11 cellular contexts compared by ENCODE assay signal in the genomic region with DNA sequence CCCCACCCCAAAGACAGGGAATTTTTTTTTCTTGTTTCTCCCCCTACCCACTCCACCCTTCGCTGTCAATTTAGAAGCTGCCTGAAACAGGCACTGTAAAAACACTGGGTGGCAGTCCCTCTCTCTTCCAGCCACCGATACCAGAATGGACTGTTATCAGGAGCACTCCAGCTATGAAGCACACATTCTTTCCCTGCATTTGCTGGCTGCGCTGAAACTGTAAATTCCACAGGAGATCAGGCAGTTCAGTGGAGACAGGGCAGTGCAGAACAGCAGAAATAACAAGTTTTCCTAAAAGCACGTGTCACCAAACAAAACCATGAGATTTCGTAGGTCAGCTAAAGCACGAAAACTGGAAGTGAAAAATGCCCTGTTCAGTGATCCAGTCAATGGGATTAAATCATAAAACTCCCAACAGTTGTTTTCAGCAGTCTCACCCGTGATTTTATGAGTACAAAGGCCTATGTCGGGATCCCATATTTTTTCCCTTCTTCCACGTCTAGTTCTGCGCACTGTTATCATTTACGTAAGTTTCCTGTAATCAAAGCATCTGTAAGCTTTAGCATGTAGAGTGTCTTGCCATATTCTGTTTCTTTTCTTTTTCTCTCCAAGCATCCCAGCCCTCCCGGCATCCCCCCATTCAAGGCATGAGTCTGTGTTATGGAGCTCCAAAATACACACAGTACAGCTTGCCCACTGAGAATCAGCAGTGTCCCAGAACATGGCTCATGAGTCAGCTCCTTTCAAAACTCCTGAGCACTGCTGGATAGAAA.
DNase-seq lines count a peak whose midpoint lies in the region; ATAC-seq and TF ChIP-seq lines count a peak whose summit lies in the region.
"Had no signal": no experiment of that assay in that cellular context is flagged by ENCODE, and none has a peak within 500 bp of the region (broad histone marks: within the 10 kb centered on the region; RNA-seq: fewer than 3 reads in every experiment).

No MANE protein-coding gene starts in this region.

- H3K27me3 ChIP-seq in fibroblast of lung (ENCODE audit: control insufficient read depth, insufficient read depth, low read length), result no peaks in the 10 kb centered on the region

- DNase-seq in OCI-M2 (lab: John Stamatoyannopoulos, UW; ENCODE audit: unreplicated experiment), result peak; percentile 32
- DNase-seq in fibroblast of lung (ENCODE audit: low read depth in 2 of 2), result peak; percentile 34 to 48
- peak; percentile 64 for DNase-seq in medulla oblongata (ENCODE audit: extremely low spot score)
- peak; percentile 31 for DNase-seq in superior temporal gyrus (ENCODE audit: extremely low spot score)
- no peak for DNase-seq in effector CD4-positive, alpha-beta T cell
- no peak for DNase-seq in stimulated activated CD4-positive, alpha-beta T cell treated with anti-CD3 and anti-CD28 coated beads, Interleukin-12 subunit alpha, Interleukin-12 subunit beta, amount 100 ng/mL, for 4 hours
- no peak for DNase-seq in NCI-H2029 (lab: John Stamatoyannopoulos, UW)
- DNase-seq: activated T-cell treated with anti-CD3 and anti-CD28 coated beads, Interleukin-2, amount 50 U/mL, for 1 hour; naive B cell; NCI-H345 had no signal

- no peaks in the 10 kb centered on the region for H3K4me1 ChIP-seq in fibroblast of lung (ENCODE audit: control insufficient read depth, extremely low read depth, insufficient read depth, low read length)

- H3K9ac ChIP-seq in fibroblast of lung (ENCODE audit: insufficient read depth, low read length), result no peak overlapping the region

- H3K36me3 ChIP-seq in fibroblast of lung (ENCODE audit: control insufficient read depth, insufficient read depth, low read length), result no peaks in the 10 kb centered on the region

- no peak overlapping the region for H3K4me2 ChIP-seq in fibroblast of lung (ENCODE audit: extremely low read depth, insufficient read depth, low read length)

- ATAC-seq in HG02763 (IDR thresholded peaks at IDR 0.05; ENCODE audit: unreplicated experiment), result no peak

- H3K9me3 ChIP-seq in fibroblast of lung (ENCODE audit: control insufficient read depth, insufficient read depth, low read depth, low read length), result no peaks in the 10 kb centered on the region

- no peak overlapping the region for H3K27ac ChIP-seq in fibroblast of lung (ENCODE audit: insufficient read depth, low read length)

- H3K79me2 ChIP-seq in fibroblast of lung (ENCODE audit: control insufficient read depth, insufficient read depth, low read length), result no peaks in the 10 kb centered on the region

- H2AFZ ChIP-seq in fibroblast of lung (ENCODE audit: low read length), result no peak overlapping the region

- TF ChIP-seq CTCF in fibroblast of lung (conservative IDR thresholded peaks at IDR 0.05 in 1 of 2, IDR thresholded peaks at IDR 0.05 in 1 of 2; ENCODE audit: low read depth in 1 of 2, low read length in 2 of 2), result peak in 1 of 2 donors; percentile 33

- H4K20me1 ChIP-seq in fibroblast of lung (ENCODE audit: control insufficient read depth, extremely low read depth, insufficient read depth, low read length), result no peaks in the 10 kb centered on the region

- H3K4me3 ChIP-seq in fibroblast of lung (replicated peaks in 1 of 4; ENCODE audit: control extremely low read depth in 1 of 4, insufficient read depth in 1 of 4, low read depth in 3 of 4, low read length in 4 of 4), result no peak overlapping the region

Comparison
In these comparisons a context has a peak if more than half of its experiments do, and no peak if none do; other contexts are left out.
1. DNase-seq: peak in OCI-M2 (single experiment), fibroblast of lung (2 of 2), medulla oblongata (single experiment) and superior temporal gyrus (single experiment); none in effector CD4-positive, alpha-beta T cell (single experiment), stimulated activated CD4-positive, alpha-beta T cell treated with anti-CD3 and anti-CD28 coated beads, Interleukin-12 subunit alpha, Interleukin-12 subunit beta, amount 100 ng/mL, for 4 hours (single experiment) and NCI-H2029 (single experiment).